ENCODE assay signal across 16 cellular contexts in the genomic region with DNA sequence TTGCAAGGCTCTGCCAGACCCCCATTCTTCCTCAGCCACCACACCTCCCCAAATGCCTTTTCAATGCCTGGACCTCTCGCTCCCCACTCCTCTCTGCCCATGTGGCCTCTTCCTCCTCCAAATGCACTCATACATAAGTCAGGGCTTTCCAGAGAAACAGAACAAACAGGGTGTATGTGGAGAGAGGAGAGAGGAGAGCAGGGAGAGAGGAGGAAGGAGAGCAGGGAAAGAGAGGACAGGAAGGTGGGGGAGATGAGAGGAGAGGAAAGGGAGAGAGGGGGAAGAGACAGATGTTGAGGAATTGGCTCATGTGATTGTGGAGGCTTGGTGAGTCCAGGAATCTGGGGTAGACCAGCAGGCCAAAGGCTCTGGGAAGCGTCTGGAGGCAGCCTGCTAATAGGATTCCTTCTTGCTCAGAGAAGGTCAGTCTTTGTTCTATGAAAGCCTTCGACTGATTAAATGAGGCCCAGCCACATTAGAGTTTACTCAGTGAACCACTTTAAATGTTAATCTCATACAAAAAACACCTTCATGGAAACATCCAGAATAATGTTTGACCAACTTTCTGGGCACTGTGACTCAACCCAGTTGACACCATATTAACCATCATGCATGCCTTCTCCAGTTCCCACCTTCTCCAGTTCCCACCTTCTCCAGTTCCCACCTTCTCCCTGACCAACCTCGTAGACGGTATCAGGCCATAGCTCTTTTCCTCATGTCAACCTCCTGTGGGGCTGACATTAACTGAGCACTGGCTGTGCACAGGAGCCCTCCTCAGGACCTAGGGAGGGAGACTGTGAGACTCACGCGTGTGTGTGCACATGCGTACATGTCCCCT. TPM values are rescaled to one million over a fixed set of nuclear protein-coding genes. Genes with fewer than 3 reads are reported as not detected.
DNase-seq lines count a peak whose midpoint lies in the region; ATAC-seq, FAIRE-seq and TF ChIP-seq lines count a peak whose summit lies in the region.
"Had no signal": no experiment of that assay in that cellular context is flagged by ENCODE, and none has a peak within 500 bp of the region (broad histone marks: within the 10 kb centered on the region; RNA-seq: fewer than 3 reads in every experiment).

No MANE protein-coding gene starts in this region.

- H3K36me3 ChIP-seq in HEK293 (ENCODE audit: control insufficient read depth in 2 of 2, insufficient read depth in 1 of 2, low read length in 2 of 2) (no peaks in the 10 kb centered on the region), K562 (ENCODE audit: control insufficient read depth, insufficient read depth, low read length) (0 out of 3 replicates have a peak, but pooled peaks cover 4% of the 10 kb centered on the region), neuronal stem cell (replicated peaks in 1 of 2; ENCODE audit: control insufficient read depth in 2 of 2, insufficient read depth in 2 of 2, low read length in 2 of 2) (no peaks in the 10 kb centered on the region)
- H3K36me3 ChIP-seq: BLaER1 treated with 17β-estradiol and CSF1 and Interleukin-3, amounts not matched to agents 10 nM and 100 nM had no signal

- no peak overlapping the region for H3K4me3 Mint-ChIP-seq in activated CD8-positive, alpha-beta T cell treated with anti-CD3 and anti-CD28 coated beads, Interleukin-2, amount 10 ng/mL, durations not matched to agents 7 days and 5 days
- H3K4me3 Mint-ChIP-seq in activated CD8-positive, alpha-beta T cell treated with anti-CD3 and anti-CD28 coated beads for 36 hours: no peak overlapping the region
- no peak overlapping the region for H3K4me3 Mint-ChIP-seq in activated T-cell treated with anti-CD3 and anti-CD28 coated beads, Interleukin-2, amount 50 U/mL, for 24 hours
- H3K4me3 Mint-ChIP-seq: CD4-positive, CD25-positive, alpha-beta regulatory T cell had no signal

- peak overlapping the region; percentile 47 for H3K27ac Mint-ChIP-seq in activated CD8-positive, alpha-beta T cell treated with anti-CD3 and anti-CD28 coated beads, Interleukin-2, amount 10 ng/mL, durations not matched to agents 7 days and 5 days
- H3K27ac Mint-ChIP-seq in activated CD8-positive, alpha-beta T cell treated with anti-CD3 and anti-CD28 coated beads for 36 hours: no peak overlapping the region
- no peak overlapping the region for H3K27ac Mint-ChIP-seq in activated T-cell treated with anti-CD3 and anti-CD28 coated beads, Interleukin-2, amount 50 U/mL, for 24 hours
- H3K27ac Mint-ChIP-seq: CD4-positive, CD25-positive, alpha-beta regulatory T cell had no signal

- no peak for TF ChIP-seq RAD21 in K562 (CRISPR knock-in tag; conservative IDR thresholded peaks at IDR 0.05 in 1 of 2, IDR thresholded peaks at IDR 0.05 in 1 of 2)

- peak overlapping the region in 1 of 2 experiments; percentile 78; a peak in 2 of 4 replicates for H3K9ac ChIP-seq in K562 (ENCODE audit: insufficient read depth in 1 of 2, low read depth in 2 of 2, low read length in 2 of 2)
- no peak overlapping the region for H3K9ac ChIP-seq in neuronal stem cell (ENCODE audit: low read depth, low read length, poor library complexity)
- H3K9ac ChIP-seq: BLaER1 treated with 17β-estradiol and CSF1 and Interleukin-3, amounts not matched to agents 10 nM and 100 nM; GM23248 had no signal

- H3K23ac ChIP-seq in neuronal stem cell (ENCODE audit: low read depth, low read length, poor library complexity): no peak overlapping the region

- WGBS in K562 (ENCODE audit: insufficient coverage, low coverage, missing lambda C conversion rate): 43% methylated on average over 8 of the region's 8 CpGs
- WGBS in neuronal stem cell (ENCODE audit: extremely low coverage in 2 of 2, insufficient read length in 2 of 2, insufficient replicate concordance in 1 of 2), 2 donors: no CpG with 5 or more reads among the region's 8 CpGs

- H2BK15ac ChIP-seq in neuronal stem cell (ENCODE audit: low read length): peak overlapping the region; percentile 0

- H2AFZ ChIP-seq in K562 (ENCODE audit: low read depth, low read length) (no peak overlapping the region), neuronal stem cell (ENCODE audit: low read length) (no peak overlapping the region)
- H2AFZ ChIP-seq: GM23248 had no signal

- H3K27ac ChIP-seq in HEK293 (ENCODE audit: extremely low read depth, low read depth, low read length) (no peak overlapping the region), K562 (ENCODE audit: extremely low read depth, low read depth, low read length) (no peak overlapping the region), neuronal stem cell (replicated peaks; ENCODE audit: low read length) (no peak overlapping the region)
- H3K27ac ChIP-seq: BLaER1 treated with 17β-estradiol and CSF1 and Interleukin-3, amounts not matched to agents 10 nM and 100 nM; GM23248 had no signal

- TF ChIP-seq POLR2A in K562 (conservative IDR thresholded peaks at IDR 0.05): no peak; the same call in 1 of the 2 replicates

- peak overlapping the region; percentile 53 for H3K18ac ChIP-seq in neuronal stem cell (ENCODE audit: low read length)

- no peak for FAIRE-seq in K562 (lab: Jason Lieb, UNC)
- FAIRE-seq: GM12891 had no signal

- H3K36me3 Mint-ChIP-seq in activated CD8-positive, alpha-beta T cell treated with anti-CD3 and anti-CD28 coated beads, Interleukin-2, amount 10 ng/mL, durations not matched to agents 7 days and 5 days (ENCODE audit: low read depth): no peaks in the 10 kb centered on the region
- no peaks in the 10 kb centered on the region for H3K36me3 Mint-ChIP-seq in activated CD8-positive, alpha-beta T cell treated with anti-CD3 and anti-CD28 coated beads for 36 hours (ENCODE audit: low read depth)
- no peaks in the 10 kb centered on the region for H3K36me3 Mint-ChIP-seq in activated T-cell treated with anti-CD3 and anti-CD28 coated beads, Interleukin-2, amount 50 U/mL, for 24 hours (ENCODE audit: low read depth)
- H3K36me3 Mint-ChIP-seq: CD4-positive, CD25-positive, alpha-beta regulatory T cell had no signal

- peaks cover 19% of the 10 kb centered on the region for H3K4me1 Mint-ChIP-seq in activated CD8-positive, alpha-beta T cell treated with anti-CD3 and anti-CD28 coated beads, Interleukin-2, amount 10 ng/mL, durations not matched to agents 7 days and 5 days (ENCODE audit: low read depth)
- peaks cover 14% of the 10 kb centered on the region for H3K4me1 Mint-ChIP-seq in activated CD8-positive, alpha-beta T cell treated with anti-CD3 and anti-CD28 coated beads for 36 hours (ENCODE audit: low read depth)
- H3K4me1 Mint-ChIP-seq in activated T-cell treated with anti-CD3 and anti-CD28 coated beads, Interleukin-2, amount 50 U/mL, for 24 hours (ENCODE audit: low read depth): peaks cover 14% of the 10 kb centered on the region

- H3K4me1 ChIP-seq in HEK293 (ENCODE audit: control insufficient read depth, insufficient read depth, low read length) (no peaks in the 10 kb centered on the region), K562 (replicated peaks in 1 of 2; ENCODE audit: control insufficient read depth in 2 of 2, insufficient read depth in 2 of 2, low read length in 2 of 2) (peaks cover 0 to 13% of the 10 kb centered on the region in 2 experiments; a peak in 3 of 5 replicates), neuronal stem cell (ENCODE audit: control insufficient read depth in 2 of 2, insufficient read depth in 1 of 2, low read depth in 1 of 2, low read length in 2 of 2) (peaks cover 0 to 6% of the 10 kb centered on the region in 2 donors)

- no peak overlapping the region for H2AK5ac ChIP-seq in neuronal stem cell (ENCODE audit: low read depth, low read length)

- CTCF ChIA-PET in activated CD8-positive, alpha-beta T cell treated with anti-CD3 and anti-CD28 coated beads, Interleukin-2, amount 10 ng/mL, durations not matched to agents 7 days and 5 days (lab: Charles Lee): interaction anchor here (1.0 to 4.4 kb wide), 4 partner anchors 8 to 27 kb away, joined by 4 to 29 read pairs (median 24); a partner anchor contains a TSS
- CTCF ChIA-PET in activated CD8-positive, alpha-beta T cell treated with anti-CD3 and anti-CD28 coated beads for 36 hours (lab: Charles Lee): interaction anchor here (0.8 to 9.8 kb wide), 5 partner anchors 8 to 28 kb away, joined by 3 to 58 read pairs (median 13); a partner anchor contains a TSS
- CTCF ChIA-PET in HEK293 (lab: Yijun Ruan, JAX): interaction anchor here (0.6 to 1.7 kb wide), 4 partner anchors 10 to 634 kb away, joined by 3 to 8 read pairs (median 4); a partner anchor contains a TSS
- CTCF ChIA-PET in K562 (lab: Yijun Ruan, JAX; ENCODE audit: low intra/inter-chr PET ratio): no interaction called here

- H3K4me3 ChIP-seq in HEK293 (ENCODE audit: low read depth, low read length) (no peak overlapping the region), K562 (no peak overlapping the region), neuronal stem cell (ENCODE audit: low read length in 2 of 2) (no peak overlapping the region)
- H3K4me3 ChIP-seq: BLaER1 treated with 17β-estradiol and CSF1 and Interleukin-3, amounts not matched to agents 10 nM and 100 nM; GM23248 had no signal

- H4K8ac ChIP-seq in neuronal stem cell (ENCODE audit: low read depth, low read length): no peak overlapping the region

- H3K79me1 ChIP-seq in neuronal stem cell (ENCODE audit: low read depth, low read length): no peaks in the 10 kb centered on the region

- ATAC-seq in activated CD8-positive, alpha-beta T cell treated with anti-CD3 and anti-CD28 coated beads, Interleukin-2, amount 10 ng/mL, durations not matched to agents 7 days and 5 days: no peak
- no peak for ATAC-seq in activated CD8-positive, alpha-beta T cell treated with anti-CD3 and anti-CD28 coated beads for 36 hours
- no peak for ATAC-seq in K562

- H3K9me3 ChIP-seq in HEK293 (ENCODE audit: control insufficient read depth, insufficient read depth, low read depth, low read length): no peaks in the 10 kb centered on the region
- H3K9me3 ChIP-seq in K562 (replicated peaks; ENCODE audit: control insufficient read depth, insufficient read depth, low read depth, low read length): no peaks in the 10 kb centered on the region
- no peaks in the 10 kb centered on the region for H3K9me3 ChIP-seq in neuronal stem cell (replicated peaks in 1 of 2; ENCODE audit: control insufficient read depth in 2 of 2, insufficient read depth in 1 of 2, low read depth in 1 of 2, low read length in 2 of 2)
- H3K9me3 ChIP-seq: BLaER1 treated with 17β-estradiol and CSF1 and Interleukin-3, amounts not matched to agents 10 nM and 100 nM had no signal

- intact Hi-C loops in activated CD8-positive, alpha-beta T cell treated with anti-CD3 and anti-CD28 coated beads for 36 hours (cut with micrococcal nuclease): no loop called here
- intact Hi-C loops in K562 (cut with micrococcal nuclease): no loop called here

- H3K27me3 Mint-ChIP-seq in activated CD8-positive, alpha-beta T cell treated with anti-CD3 and anti-CD28 coated beads, Interleukin-2, amount 10 ng/mL, durations not matched to agents 7 days and 5 days (ENCODE audit: low read depth): no peaks in the 10 kb centered on the region
- H3K27me3 Mint-ChIP-seq in activated CD8-positive, alpha-beta T cell treated with anti-CD3 and anti-CD28 coated beads for 36 hours: no peaks in the 10 kb centered on the region
- peaks cover 3% of the 10 kb centered on the region for H3K27me3 Mint-ChIP-seq in activated T-cell treated with anti-CD3 and anti-CD28 coated beads, Interleukin-2, amount 50 U/mL, for 24 hours

- POLR2A ChIA-PET in activated CD8-positive, alpha-beta T cell treated with anti-CD3 and anti-CD28 coated beads, Interleukin-2, amount 10 ng/mL, durations not matched to agents 7 days and 5 days (lab: Charles Lee): no interaction called here
- POLR2A ChIA-PET in activated CD8-positive, alpha-beta T cell treated with anti-CD3 and anti-CD28 coated beads for 36 hours (lab: Charles Lee): interaction anchor here (0.7 kb wide), 1 partner anchor 19 kb away, joined by 3 read pairs; no protein-coding TSS in a partner anchor
- POLR2A ChIA-PET in HEK293 (lab: Yijun Ruan, JAX): no interaction called here
- POLR2A ChIA-PET in K562 (lab: Yijun Ruan, JAX): interaction anchor here (0.6 to 1.1 kb wide), 2 partner anchors 18 to 363 kb away, joined by 3 to 4 read pairs; no protein-coding TSS in a partner anchor

- no peak for DNase-seq in activated CD8-positive, alpha-beta T cell treated with anti-CD3 and anti-CD28 coated beads, Interleukin-2, amount 10 ng/mL, durations not matched to agents 7 days and 5 days
- DNase-seq in activated CD8-positive, alpha-beta T cell treated with anti-CD3 and anti-CD28 coated beads for 36 hours: no peak
- DNase-seq in K562 (ENCODE audit: extremely low read depth in 1 of 4, low spot score in 3 of 4) (no peak), neuronal stem cell (ENCODE audit: low spot score) (no peak)
- DNase-seq in activated T-cell treated with anti-CD3 and anti-CD28 coated beads, Interleukin-2, amount 50 U/mL, for 24 hours: no peak
- DNase-seq in stimulated activated CD8-positive, alpha-beta memory T cell treated with anti-CD3 and anti-CD28 coated beads, Interleukin-4, amount 100 ng/mL, for 48 hours: no peak
- DNase-seq: ACHN; CD4-positive, CD25-positive, alpha-beta regulatory T cell; DMS79; GM23248; H7 had no signal

- peak overlapping the region; percentile 9 for H3K14ac ChIP-seq in neuronal stem cell (ENCODE audit: low read length)

- peaks cover 5% of the 10 kb centered on the region for H3K9me1 ChIP-seq in K562 (ENCODE audit: control insufficient read depth, insufficient read depth, low read length)

- no peaks in the 10 kb centered on the region for H3K9me3 Mint-ChIP-seq in activated CD8-positive, alpha-beta T cell treated with anti-CD3 and anti-CD28 coated beads, Interleukin-2, amount 10 ng/mL, durations not matched to agents 7 days and 5 days (ENCODE audit: insufficient read depth)
- no peaks in the 10 kb centered on the region for H3K9me3 Mint-ChIP-seq in activated CD8-positive, alpha-beta T cell treated with anti-CD3 and anti-CD28 coated beads for 36 hours
- no peaks in the 10 kb centered on the region for H3K9me3 Mint-ChIP-seq in activated T-cell treated with anti-CD3 and anti-CD28 coated beads, Interleukin-2, amount 50 U/mL, for 24 hours
- H3K9me3 Mint-ChIP-seq: CD4-positive, CD25-positive, alpha-beta regulatory T cell had no signal

- no peak overlapping the region for H2BK5ac ChIP-seq in neuronal stem cell (ENCODE audit: low read length)

- H3K27me3 ChIP-seq in K562 (ENCODE audit: control insufficient read depth in 2 of 2, insufficient read depth in 2 of 2, low read length in 2 of 2) (no peaks in the 10 kb centered on the region; a peak in 1 of 5 replicates), neuronal stem cell (ENCODE audit: control insufficient read depth in 3 of 3, insufficient read depth in 3 of 3, low read depth in 1 of 3, low read length in 3 of 3) (peaks cover 0 to 62% (median 0%) of the 10 kb centered on the region in 3 experiments)
- H3K27me3 ChIP-seq: BLaER1 treated with 17β-estradiol and CSF1 and Interleukin-3, amounts not matched to agents 10 nM and 100 nM had no signal

- no peak overlapping the region for H2BK120ac ChIP-seq in neuronal stem cell (ENCODE audit: low read depth, low read length)

- H4K91ac ChIP-seq in neuronal stem cell (ENCODE audit: low read depth, low read length, poor library complexity): no peak overlapping the region

- TF ChIP-seq EP300 in K562 (IDR thresholded peaks at IDR 0.05; ENCODE audit: low read length): no peak

- H3K79me2 ChIP-seq in K562 (ENCODE audit: control insufficient read depth, insufficient read depth, low read length): no peaks in the 10 kb centered on the region

- peaks cover 15% of the 10 kb centered on the region for H4K20me1 ChIP-seq in K562 (replicated peaks; ENCODE audit: control insufficient read depth, insufficient read depth, low read length)

- H3K4ac ChIP-seq in neuronal stem cell (ENCODE audit: low read length): no peak overlapping the region

- no TSS peak for BruUV-seq in K562 (replicated peaks; lab: Mats Ljungman, UMichigan)

- peak overlapping the region; percentile 14 for H2BK12ac ChIP-seq in neuronal stem cell (ENCODE audit: low read length)

- TF ChIP-seq CTCF in activated CD8-positive, alpha-beta T cell treated with anti-CD3 and anti-CD28 coated beads for 36 hours (IDR thresholded peaks at IDR 0.05): no peak
- TF ChIP-seq CTCF in HEK293 (tag by site-specific recombination; IDR thresholded peaks at IDR 0.05) (no peak), K562 (IDR thresholded peaks at IDR 0.05 in 2 of 3, conservative IDR thresholded peaks at IDR 0.05 in 1 of 3; ENCODE audit: insufficient read depth in 2 of 3, low read depth in 1 of 3, low read length in 3 of 3) (no peak)

- in situ Hi-C loops in K562 (cut with MboI): no loop called here

- H3K4me2 ChIP-seq in K562 (ENCODE audit: insufficient read depth, low read length) (no peak overlapping the region), neuronal stem cell (ENCODE audit: insufficient read depth, low read length, poor library complexity, severe bottlenecking) (no peak overlapping the region)
- H3K4me2 ChIP-seq: BLaER1 treated with 17β-estradiol and CSF1 and Interleukin-3, amounts not matched to agents 10 nM and 100 nM had no signal

RNA-seq across cellular contexts. Expression of a gene that starts 11.3 kb away (rescaled TPM):
- total RNA-seq in activated CD8-positive, alpha-beta T cell treated with anti-CD3 and anti-CD28 coated beads, Interleukin-2, amount 10 ng/mL, durations not matched to agents 7 days and 5 days: under 1 TPM in 1 of 2 experiments, not detected in 1; 0.08 TPM
- total RNA-seq in activated CD8-positive, alpha-beta T cell treated with anti-CD3 and anti-CD28 coated beads for 36 hours: under 1 TPM; 0.34 TPM
- 0.72 and 0.77 TPM in 2 replicates for total RNA-seq in K562 (2011; cell fraction: chromatin; rRNA removed; ENCODE audit: low replicate concordance)
- total RNA-seq in K562 (2011; cell fraction: nucleolus; rRNA removed): 0.17 and 0.79 TPM in 2 replicates
- total RNA-seq in K562 (2011; cell fraction: nucleoplasm; rRNA removed): 0.66 and 0.76 TPM in 2 replicates
- total RNA-seq in K562 (2014; rRNA removed) (0.12 and 0.45 TPM in 2 replicates), K562 (2014; rRNA removed; fragmentation: Illumina TruSeq; extraction: Trizol) (0.11 and 0.13 TPM in 2 replicates), K562 (2015; rRNA removed; fragmentation: Illumina TruSeq; extraction: Trizol) (0.26 and 0.29 TPM in 2 replicates), K562 (2021) (0.20 and 0.31 TPM in 2 replicates)
- polyA plus RNA-seq in K562 (2011; rRNA removed) (0.14 and 0.47 TPM in 2 replicates), K562 (2014; fragmentation: Illumina TruSeq; extraction: Trizol) (0.21 and 0.54 TPM in 2 replicates), K562 (2014; fragmentation: Nextera tagmentation; extraction: Ambion mirVana) (under 1 TPM in 1 of 2 experiments, not detected in 1; 0.01 TPM), K562 (2014; rRNA removed) (0.12 and 0.42 TPM in 2 replicates)
- polyA plus RNA-seq in K562 (2011; cell fraction: cytosol; rRNA removed): 0.22 and 0.24 TPM in 2 replicates
- polyA plus RNA-seq in K562 (2011; cell fraction: nucleus; rRNA removed): 1.2 and 1.8 TPM in 2 replicates
- 0.26 and 0.96 TPM in 2 replicates for polyA plus RNA-seq in K562 (2012)
- polyA minus RNA-seq in K562 (2011; rRNA and poly(A)+ RNA removed): not detected in 2 replicates
- not detected in 2 replicates for polyA minus RNA-seq in K562 (2011; cell fraction: cytosol; rRNA and poly(A)+ RNA removed)
- polyA minus RNA-seq in K562 (2011; cell fraction: nucleus; rRNA and poly(A)+ RNA removed): 0.40 and 0.89 TPM in 2 replicates
- 0.21 TPM for polyA plus RNA-seq in neuronal stem cell (2013, experiment 1 of 2)
- 0.15 TPM for polyA plus RNA-seq in neuronal stem cell (2013, experiment 2 of 2)
- total RNA-seq: A172, G401, GM23248 had no signal
- polyA plus RNA-seq: GM23248 had no signal

RNA-seq across cellular contexts. Expression of a gene that starts 21.9 kb away (rescaled TPM):
- 100 to 1,000 TPM; 242 to 255 TPM for total RNA-seq in activated CD8-positive, alpha-beta T cell treated with anti-CD3 and anti-CD28 coated beads, Interleukin-2, amount 10 ng/mL, durations not matched to agents 7 days and 5 days
- 100 to 1,000 TPM; 195 to 200 TPM for total RNA-seq in activated CD8-positive, alpha-beta T cell treated with anti-CD3 and anti-CD28 coated beads for 36 hours
- 135 and 260 TPM in 2 replicates for total RNA-seq in K562 (2011; cell fraction: chromatin; rRNA removed; ENCODE audit: low replicate concordance)
- total RNA-seq in K562 (2011; cell fraction: nucleolus; rRNA removed): 174 and 175 TPM in 2 replicates
- 146 and 165 TPM in 2 replicates for total RNA-seq in K562 (2011; cell fraction: nucleoplasm; rRNA removed)
- 121 and 126 TPM in 2 replicates for total RNA-seq in K562 (2014; rRNA removed)
- 61.7 and 65.6 TPM in 2 replicates for total RNA-seq in K562 (2014; rRNA removed; fragmentation: Illumina TruSeq; extraction: Trizol)
- total RNA-seq in K562 (2015; rRNA removed; fragmentation: Illumina TruSeq; extraction: Trizol): 116 and 120 TPM in 2 replicates
- 112 and 139 TPM in 2 replicates for total RNA-seq in K562 (2021)
- 80.7 and 176 TPM in 2 replicates for polyA plus RNA-seq in K562 (2011; rRNA removed)
- 155 and 163 TPM in 2 replicates for polyA plus RNA-seq in K562 (2011; cell fraction: cytosol; rRNA removed)
- polyA plus RNA-seq in K562 (2011; cell fraction: nucleus; rRNA removed): 215 and 278 TPM in 2 replicates
- 146 and 171 TPM in 2 replicates for polyA plus RNA-seq in K562 (2012)
- 144 and 189 TPM in 2 replicates for polyA plus RNA-seq in K562 (2014; fragmentation: Illumina TruSeq; extraction: Trizol)
- 10 to 100 TPM; 18.7 to 19.8 TPM for polyA plus RNA-seq in K562 (2014; fragmentation: Nextera tagmentation; extraction: Ambion mirVana)
- polyA plus RNA-seq in K562 (2014; rRNA removed): 123 and 128 TPM in 2 replicates
- 58.0 and 78.3 TPM in 2 replicates for polyA minus RNA-seq in K562 (2011; rRNA and poly(A)+ RNA removed)
- 54.1 and 65.3 TPM in 2 replicates for polyA minus RNA-seq in K562 (2011; cell fraction: cytosol; rRNA and poly(A)+ RNA removed)
- 38.1 and 80.1 TPM in 2 replicates for polyA minus RNA-seq in K562 (2011; cell fraction: nucleus; rRNA and poly(A)+ RNA removed)
- not detected for polyA plus RNA-seq in neuronal stem cell (2013, experiment 1 of 2)
- not detected for polyA plus RNA-seq in neuronal stem cell (2013, experiment 2 of 2)
- total RNA-seq: A172, G401, GM23248 had no signal
- polyA plus RNA-seq: GM23248 had no signal

RNA-seq across cellular contexts. Expression of a gene that starts 37.7 kb away (rescaled TPM):
- total RNA-seq in activated CD8-positive, alpha-beta T cell treated with anti-CD3 and anti-CD28 coated beads, Interleukin-2, amount 10 ng/mL, durations not matched to agents 7 days and 5 days: 10 to 100 TPM; 39.7 to 42.0 TPM
- 10 to 100 TPM; 25.8 to 33.7 TPM for total RNA-seq in activated CD8-positive, alpha-beta T cell treated with anti-CD3 and anti-CD28 coated beads for 36 hours
- 15.5 and 36.2 TPM in 2 replicates for total RNA-seq in K562 (2011; cell fraction: chromatin; rRNA removed; ENCODE audit: low replicate concordance)
- total RNA-seq in K562 (2011; cell fraction: nucleolus; rRNA removed): 13.9 and 24.0 TPM in 2 replicates
- total RNA-seq in K562 (2011; cell fraction: nucleoplasm; rRNA removed): 13.5 and 19.8 TPM in 2 replicates
- total RNA-seq in K562 (2014; rRNA removed): 13.1 and 21.8 TPM in 2 replicates
- total RNA-seq in K562 (2014; rRNA removed; fragmentation: Illumina TruSeq; extraction: Trizol): 7.9 and 9.2 TPM in 2 replicates
- total RNA-seq in K562 (2015; rRNA removed; fragmentation: Illumina TruSeq; extraction: Trizol): 11.1 and 11.8 TPM in 2 replicates
- total RNA-seq in K562 (2021): 19.1 and 22.7 TPM in 2 replicates
- 27.3 and 58.1 TPM in 2 replicates for polyA plus RNA-seq in K562 (2011; rRNA removed)
- polyA plus RNA-seq in K562 (2011; cell fraction: cytosol; rRNA removed): 17.5 and 24.2 TPM in 2 replicates
- polyA plus RNA-seq in K562 (2011; cell fraction: nucleus; rRNA removed): 31.3 and 39.1 TPM in 2 replicates
- 21.7 and 25.7 TPM in 2 replicates for polyA plus RNA-seq in K562 (2012)
- polyA plus RNA-seq in K562 (2014; fragmentation: Illumina TruSeq; extraction: Trizol): 11.4 and 15.9 TPM in 2 replicates
- polyA plus RNA-seq in K562 (2014; fragmentation: Nextera tagmentation; extraction: Ambion mirVana): under 1 TPM; 0.17 to 0.32 TPM
- 15.3 and 15.6 TPM in 2 replicates for polyA plus RNA-seq in K562 (2014; rRNA removed)
- 12.5 and 17.4 TPM in 2 replicates for polyA minus RNA-seq in K562 (2011; rRNA and poly(A)+ RNA removed)
- 11.4 and 13.7 TPM in 2 replicates for polyA minus RNA-seq in K562 (2011; cell fraction: cytosol; rRNA and poly(A)+ RNA removed)
- 3.4 and 10.0 TPM in 2 replicates for polyA minus RNA-seq in K562 (2011; cell fraction: nucleus; rRNA and poly(A)+ RNA removed)
- 33.4 TPM for polyA plus RNA-seq in neuronal stem cell (2013, experiment 1 of 2)
- polyA plus RNA-seq in neuronal stem cell (2013, experiment 2 of 2): 32.1 TPM

RNA-seq across cellular contexts. Expression of a gene that starts 59.5 kb away (rescaled TPM):
- not detected for total RNA-seq in activated CD8-positive, alpha-beta T cell treated with anti-CD3 and anti-CD28 coated beads, Interleukin-2, amount 10 ng/mL, durations not matched to agents 7 days and 5 days
- total RNA-seq in activated CD8-positive, alpha-beta T cell treated with anti-CD3 and anti-CD28 coated beads for 36 hours: not detected
- not detected in 2 replicates for total RNA-seq in K562 (2011; cell fraction: chromatin; rRNA removed; ENCODE audit: low replicate concordance)
- under 0.01 TPM in 2 replicates for total RNA-seq in K562 (2011; cell fraction: nucleolus; rRNA removed)
- total RNA-seq in K562 (2011; cell fraction: nucleoplasm; rRNA removed): not detected in 2 replicates
- total RNA-seq in K562 (2014; rRNA removed) (not detected in 2 replicates), K562 (2014; rRNA removed; fragmentation: Illumina TruSeq; extraction: Trizol) (not detected in 2 replicates), K562 (2015; rRNA removed; fragmentation: Illumina TruSeq; extraction: Trizol) (not detected in 2 replicates), K562 (2021) (not detected in 2 replicates)
- polyA plus RNA-seq in K562 (2011; rRNA removed) (0.01 TPM in 1 of 2 replicates, not detected in the other), K562 (2014; fragmentation: Illumina TruSeq; extraction: Trizol) (not detected in 2 replicates), K562 (2014; fragmentation: Nextera tagmentation; extraction: Ambion mirVana) (not detected), K562 (2014; rRNA removed) (not detected in 2 replicates)
- polyA plus RNA-seq in K562 (2011; cell fraction: cytosol; rRNA removed): 0.01 TPM in 1 of 2 replicates, not detected in the other
- polyA plus RNA-seq in K562 (2011; cell fraction: nucleus; rRNA removed): 0.01 TPM in 1 of 2 replicates, not detected in the other
- 0.07 TPM in 2 replicates for polyA plus RNA-seq in K562 (2012)
- not detected in 2 replicates for polyA minus RNA-seq in K562 (2011; rRNA and poly(A)+ RNA removed)
- not detected in 2 replicates for polyA minus RNA-seq in K562 (2011; cell fraction: cytosol; rRNA and poly(A)+ RNA removed)
- not detected in 2 replicates for polyA minus RNA-seq in K562 (2011; cell fraction: nucleus; rRNA and poly(A)+ RNA removed)
- 0.06 TPM for polyA plus RNA-seq in neuronal stem cell (2013, experiment 1 of 2)
- 0.08 TPM for polyA plus RNA-seq in neuronal stem cell (2013, experiment 2 of 2)
- total RNA-seq: CD4-positive, CD25-positive, alpha-beta regulatory T cell; G401; GM23248 had no signal

Comparison
In these comparisons a context has a peak if more than half of its experiments do, and no peak if none do; other contexts are left out.
1. POLR2A ChIA-PET loops: an anchor here in activated CD8-positive, alpha-beta T cell treated with anti-CD3 and anti-CD28 coated beads for 36 hours (0.7 kb wide) and K562 (0.6 to 1.1 kb wide); none called in activated CD8-positive, alpha-beta T cell treated with anti-CD3 and anti-CD28 coated beads, Interleukin-2, amount 10 ng/mL, durations not matched to agents 7 days and 5 days and HEK293.